ENCODE assay signal across 8 cellular contexts in genomic region chr20:25863536-25864325, GRCh38.
DNase-seq lines count a peak whose midpoint lies in the region; ATAC-seq and TF ChIP-seq lines count a peak whose summit lies in the region.

No MANE protein-coding gene starts in this region.

- peaks cover 10% of the 10 kb centered on the region; the same call in 1 of the 2 replicates for H3K4me1 ChIP-seq in Caco-2
- peaks cover 10% of the 10 kb centered on the region for H3K4me1 ChIP-seq in ectodermal cell (ENCODE audit: control insufficient read depth, insufficient read depth, low read length)
- H3K4me1 ChIP-seq in neural progenitor cell, result peaks cover 4% of the 10 kb centered on the region

- intact Hi-C loops in Caco-2 (cut with micrococcal nuclease; ENCODE audit: unreplicated experiment), result loop anchor here (1.0 kb wide), 1 partner anchor 90 kb away; no protein-coding TSS in a partner anchor

- H3K36me3 ChIP-seq in Caco-2 (ENCODE audit: control insufficient read depth, insufficient read depth, low read length) (no peaks in the 10 kb centered on the region), MG63 (no peaks in the 10 kb centered on the region), ectodermal cell (ENCODE audit: control insufficient read depth, insufficient read depth, low read length) (no peaks in the 10 kb centered on the region), neural progenitor cell (no peaks in the 10 kb centered on the region)

- no peaks in the 10 kb centered on the region for H3K9me3 Mint-ChIP-seq in Caco-2 (ENCODE audit: unreplicated experiment)
- H3K9me3 Mint-ChIP-seq in neural progenitor cell, result peaks cover 5% of the 10 kb centered on the region

- H3K27ac ChIP-seq in ectodermal cell (ENCODE audit: insufficient read depth, low read depth, low read length, poor library complexity, severe bottlenecking) (no peak overlapping the region), neural progenitor cell (no peak overlapping the region)

- H3K9ac ChIP-seq in neural progenitor cell, result no peak overlapping the region

- H2AFZ ChIP-seq in neural progenitor cell (replicated peaks), result peak overlapping the region; percentile 71

- H3K9me3 ChIP-seq in Caco-2, result no peaks in the 10 kb centered on the region
- no peaks in the 10 kb centered on the region for H3K9me3 ChIP-seq in MG63
- H3K9me3 ChIP-seq in ectodermal cell (ENCODE audit: control insufficient read depth, low read length), result no peaks in the 10 kb centered on the region
- no peaks in the 10 kb centered on the region for H3K9me3 ChIP-seq in neural progenitor cell (ENCODE audit: low read depth)

- TF ChIP-seq CTCF in Caco-2 (IDR thresholded peaks at IDR 0.05; ENCODE audit: insufficient read depth in 1 of 2, low read depth in 1 of 2, low read length in 1 of 2, severe bottlenecking in 1 of 2, unreplicated experiment in 1 of 2), result no peak
- TF ChIP-seq CTCF in neural progenitor cell (IDR thresholded peaks at IDR 0.05), result no peak
- TF ChIP-seq CTCF in GM20000 (IDR thresholded peaks at IDR 0.05; ENCODE audit: extremely low read depth, missing control alignments), result no peak

- H3K4me2 ChIP-seq in neural progenitor cell, result peak overlapping the region; percentile 75

- H3K27me3 Mint-ChIP-seq in Caco-2 (ENCODE audit: insufficient read depth, unreplicated experiment) (no peaks in the 10 kb centered on the region), neural progenitor cell (ENCODE audit: insufficient read depth, low read depth) (peaks cover 33% of the 10 kb centered on the region)

- H3K36me3 Mint-ChIP-seq in Caco-2 (ENCODE audit: insufficient read depth, unreplicated experiment), result peaks cover 34% of the 10 kb centered on the region
- no peaks in the 10 kb centered on the region for H3K36me3 Mint-ChIP-seq in neural progenitor cell

- no peaks in the 10 kb centered on the region for H3K27me3 ChIP-seq in Caco-2 (replicated peaks; ENCODE audit: control insufficient read depth, insufficient read depth, low read length)
- H3K27me3 ChIP-seq in MG63, result no peaks in the 10 kb centered on the region; the same call in 1 of the 2 replicates
- H3K27me3 ChIP-seq in ectodermal cell (ENCODE audit: control insufficient read depth, insufficient read depth, low read length, poor library complexity, severe bottlenecking), result peaks cover 98% of the 10 kb centered on the region
- peaks cover 100% of the 10 kb centered on the region for H3K27me3 ChIP-seq in neural progenitor cell

- CTCF ChIA-PET in Caco-2 (lab: Charles Lee), result interaction anchor here (0.6 kb wide), 1 partner anchor 10 kb away, joined by 3 read pairs; no protein-coding TSS in a partner anchor

- BruUV-seq in Caco-2 (replicated peaks; lab: Mats Ljungman, UMichigan), result no TSS peak

- ATAC-seq in GM21529 (IDR thresholded peaks at IDR 0.05; ENCODE audit: unreplicated experiment), result no peak
- ATAC-seq in HG03135 (IDR thresholded peaks at IDR 0.05; ENCODE audit: unreplicated experiment), result no peak
- ATAC-seq in GM21825 (IDR thresholded peaks at IDR 0.05; ENCODE audit: unreplicated experiment), result no peak

- H4K20me1 ChIP-seq in neural progenitor cell (ENCODE audit: low read depth), result peaks cover 16% of the 10 kb centered on the region

- H3K4me3 ChIP-seq in Caco-2 (ENCODE audit: low read depth, low read length) (peak overlapping the region; percentile 67), MG63 (peak overlapping the region; percentile 36), ectodermal cell (ENCODE audit: insufficient read depth, low read depth, low read length) (peak overlapping the region; percentile 31), neural progenitor cell (peak overlapping the region; percentile 46)

- WGBS in ectodermal cell, 2 experiments, result 39% methylated on average over 21 of the region's 21 CpGs

- H3F3A ChIP-seq in neural progenitor cell (ENCODE audit: low read depth), result peaks cover 4% of the 10 kb centered on the region

- peaks cover 19% of the 10 kb centered on the region for H3K4me1 Mint-ChIP-seq in Caco-2 (ENCODE audit: low read depth, unreplicated experiment)
- peaks cover 53% of the 10 kb centered on the region for H3K4me1 Mint-ChIP-seq in neural progenitor cell

- no peak overlapping the region for H3K27ac Mint-ChIP-seq in Caco-2 (ENCODE audit: unreplicated experiment)
- peak overlapping the region; percentile 3 for H3K27ac Mint-ChIP-seq in neural progenitor cell

- H3K79me2 ChIP-seq in neural progenitor cell (ENCODE audit: low read depth), result no peaks in the 10 kb centered on the region

- POLR2A ChIA-PET in Caco-2 (lab: Charles Lee), result no interaction called here

- DNase-seq in Caco-2, result peak; percentile 72 to 87
- DNase-seq in MG63, result no peak
- peak; percentile 45 for DNase-seq in neural progenitor cell (ENCODE audit: low spot score)
- no peak for DNase-seq in GM20000 (ENCODE audit: low spot score)

- peak overlapping the region; percentile 77 for H3K4me3 Mint-ChIP-seq in Caco-2 (ENCODE audit: unreplicated experiment)
- H3K4me3 Mint-ChIP-seq in neural progenitor cell, result peak overlapping the region; percentile 82

Comparison
In these comparisons a context has a peak if more than half of its experiments do, and no peak if none do; other contexts are left out.
1. DNase-seq: peak in Caco-2 (2 of 2) and neural progenitor cell (single experiment); none in MG63 (single experiment) and GM20000 (single experiment).
2. Peak in every context shown above with its lines, with median percentiles within 50 percentile points of each other: H3K4me3 ChIP-seq.